8 cellular contexts compared by ENCODE assay signal in genomic region chr11:67265633-67266423, GRCh38. TPM values are rescaled to one million over a fixed set of nuclear protein-coding genes. Genes with fewer than 3 reads are reported as not detected.
DNase-seq lines count a peak whose midpoint lies in the region; ATAC-seq lines count a peak whose summit lies in the region.

No MANE protein-coding gene starts in this region.

- peaks cover 8% of the 10 kb centered on the region for H3K36me3 Mint-ChIP-seq in IgD-negative memory B cell

- intact Hi-C loops in sciatic nerve (cut with DNase I): loop anchor here (2.0 kb wide), 1 partner anchor 51 kb away; no protein-coding TSS in a partner anchor

- ATAC-seq in GM18867 (IDR thresholded peaks at IDR 0.05; ENCODE audit: unreplicated experiment) (peak; percentile 48), sciatic nerve (peak; percentile 64), HG03097 (IDR thresholded peaks at IDR 0.05; ENCODE audit: low FRiP score, unreplicated experiment) (no peak)

- no peaks in the 10 kb centered on the region for H3K9me3 Mint-ChIP-seq in IgD-negative memory B cell

- H3K27me3 Mint-ChIP-seq in IgD-negative memory B cell: peaks cover 10% of the 10 kb centered on the region

- DNase-seq in AG08396 (ENCODE audit: low spot score) (peak; percentile 92), T-helper 1 cell (peak; percentile 57 to 78 (median 68)), anterior cingulate cortex (lab: John Stamatoyannopoulos, UW) (peak in 47 of 58 donors; percentile 19 to 80 (median 50)), hippocampal formation (lab: John Stamatoyannopoulos, UW) (peak; percentile 33 to 67), sciatic nerve (ENCODE audit: low spot score) (peak; percentile 90)

- H3K4me3 Mint-ChIP-seq in IgD-negative memory B cell: peak overlapping the region; percentile 76 to 92 (median 87)

- H3K4me1 Mint-ChIP-seq in IgD-negative memory B cell: peaks cover 24 to 40% (median 37%) of the 10 kb centered on the region in 3 donors

- peak overlapping the region in 2 of 3 donors; percentile 90 to 93 for H3K27ac Mint-ChIP-seq in IgD-negative memory B cell

RNA-seq across cellular contexts. Expression of gene GRK2, which starts 0.4 kb away (rescaled TPM):
- polyA plus RNA-seq in IgD-negative memory B cell: 26.2 TPM
- total RNA-seq in sciatic nerve: 61.7 TPM

RNA-seq across cellular contexts. Expression of gene ANKRD13D, which starts 23.3 kb away (rescaled TPM):
- 17.3 TPM for polyA plus RNA-seq in IgD-negative memory B cell
- 69.7 TPM for total RNA-seq in sciatic nerve

RNA-seq across cellular contexts. Expression of gene SSH3, which starts 37.5 kb away (rescaled TPM):
- 5.5 TPM for polyA plus RNA-seq in IgD-negative memory B cell
- total RNA-seq in sciatic nerve: 40.7 TPM
